23 cellular contexts compared by ENCODE assay signal in genomic region chr6:147081210-147081609, GRCh38.
DNase-seq lines count a peak whose midpoint lies in the region; ATAC-seq and TF ChIP-seq lines count a peak whose summit lies in the region.
"Had no signal": no experiment of that assay in that cellular context is flagged by ENCODE, and none has a peak within 500 bp of the region (broad histone marks: within the 10 kb centered on the region; RNA-seq: fewer than 3 reads in every experiment).

No MANE protein-coding gene starts in this region.

- no peaks in the 10 kb centered on the region for H3K27me3 ChIP-seq in left lung
- H3K27me3 ChIP-seq in upper lobe of right lung, result no peaks in the 10 kb centered on the region
- H3K27me3 ChIP-seq in HAP-1 (ENCODE audit: low read depth), result no peaks in the 10 kb centered on the region
- H3K27me3 ChIP-seq in Karpas-422 (ENCODE audit: low read length), result no peaks in the 10 kb centered on the region

- no peaks in the 10 kb centered on the region for H3K36me3 ChIP-seq in left lung
- no peaks in the 10 kb centered on the region for H3K36me3 ChIP-seq in upper lobe of right lung
- H3K36me3 ChIP-seq in HAP-1 (replicated peaks), result no peaks in the 10 kb centered on the region
- H3K36me3 ChIP-seq in Karpas-422 (ENCODE audit: insufficient read depth, low read length), result no peaks in the 10 kb centered on the region
- H3K36me3 ChIP-seq: WERI-Rb-1 had no signal

- H3K9me3 Mint-ChIP-seq in stimulated activated effector memory CD8-positive, alpha-beta T cell treated with anti-CD3 and anti-CD28 coated beads, Interleukin-12 subunit alpha, Interleukin-12 subunit beta, amount 100 ng/mL, for 72 hours, result no peaks in the 10 kb centered on the region
- H3K9me3 Mint-ChIP-seq: CD8-positive, alpha-beta memory T cell; endodermal cell had no signal

- no peaks in the 10 kb centered on the region for H3K36me3 Mint-ChIP-seq in stimulated activated effector memory CD8-positive, alpha-beta T cell treated with anti-CD3 and anti-CD28 coated beads, Interleukin-12 subunit alpha, Interleukin-12 subunit beta, amount 100 ng/mL, for 72 hours

- H3K4me1 Mint-ChIP-seq in stimulated activated effector memory CD8-positive, alpha-beta T cell treated with anti-CD3 and anti-CD28 coated beads, Interleukin-12 subunit alpha, Interleukin-12 subunit beta, amount 100 ng/mL, for 72 hours, result no peaks in the 10 kb centered on the region
- H3K4me1 Mint-ChIP-seq: B cell; CD8-positive, alpha-beta memory T cell; endodermal cell had no signal

- H3K27ac ChIP-seq in VCaP, result peak overlapping the region; percentile 32
- H3K27ac ChIP-seq in left lung, result no peak overlapping the region
- H3K27ac ChIP-seq in upper lobe of right lung, result no peak overlapping the region
- no peak overlapping the region for H3K27ac ChIP-seq in Karpas-422 (ENCODE audit: low read length)
- H3K27ac ChIP-seq: A549, psoas muscle, WERI-Rb-1 had no signal

- peak; percentile 40 for DNase-seq in SIG-M5 treated with dmso at 0.1 percent for 504 hours (lab: John Stamatoyannopoulos, UW; ENCODE audit: unreplicated experiment)
- no peak for DNase-seq in SIG-M5 (lab: John Stamatoyannopoulos, UW)
- DNase-seq in left lung, result no peak
- no peak for DNase-seq in upper lobe of right lung
- DNase-seq in HAP-1 (ENCODE audit: low spot score in 2 of 2), result no peak
- no peak for DNase-seq in stimulated activated effector memory CD8-positive, alpha-beta T cell treated with anti-CD3 and anti-CD28 coated beads, Interleukin-12 subunit alpha, Interleukin-12 subunit beta, amount 100 ng/mL, for 72 hours (ENCODE audit: low spot score in 2 of 2)
- no peak for DNase-seq in Karpas-422
- DNase-seq: activated naive CD4-positive, alpha-beta T cell treated with anti-CD3 and anti-CD28 coated beads for 36 hours; amniotic stem cell; CD8-positive, alpha-beta memory T cell; cortex of kidney; DND-41; endodermal cell; kidney; NCI-H1436 treated with DMSO at 0.1 percent for 48 hours; psoas muscle; RPMI8226; stimulated activated CD4-positive, alpha-beta T cell treated with anti-CD3 and anti-CD28 coated beads, Interleukin-1b, Interleukin-23, amount 100 ng/mL, for 48 hours; WERI-Rb-1 had no signal

- H3K9ac ChIP-seq in Karpas-422 (ENCODE audit: low read length), result no peak overlapping the region

- H3K4me3 ChIP-seq in left lung, result no peak overlapping the region
- no peak overlapping the region for H3K4me3 ChIP-seq in upper lobe of right lung
- no peak overlapping the region for H3K4me3 ChIP-seq in HAP-1
- no peak overlapping the region for H3K4me3 ChIP-seq in Karpas-422 (ENCODE audit: low read length)
- H3K4me3 ChIP-seq: A549, psoas muscle had no signal

- ATAC-seq in left lung (peak; percentile 62), upper lobe of right lung (peak; percentile 18)
- ATAC-seq in stimulated activated effector memory CD8-positive, alpha-beta T cell treated with anti-CD3 and anti-CD28 coated beads, Interleukin-12 subunit alpha, Interleukin-12 subunit beta, amount 100 ng/mL, for 72 hours, result no peak
- ATAC-seq: A549, psoas muscle, SK-N-SH treated with all-trans-retinoic acid at 6 μM for 48 hours had no signal

- H3K4me2 ChIP-seq in Karpas-422 (ENCODE audit: low read depth, low read length, poor library complexity, severe bottlenecking), result no peak overlapping the region
- H3K4me2 ChIP-seq: A549 had no signal

- in situ Hi-C loops in HAP-1 (cut with MboI; ENCODE audit: low sequenced_read_pairs), result no loop called here

- H3K4me1 ChIP-seq in left lung (peaks cover 0 to 6% of the 10 kb centered on the region in 2 donors), upper lobe of right lung (no peaks in the 10 kb centered on the region), HAP-1 (no peaks in the 10 kb centered on the region), Karpas-422 (ENCODE audit: low read length) (no peaks in the 10 kb centered on the region)
- H3K4me1 ChIP-seq: A549, psoas muscle had no signal

- intact Hi-C loops in left lung (cut with DNase I), result no loop called here
- intact Hi-C loops in upper lobe of right lung (cut with DNase I), result no loop called here

- H3K27ac Mint-ChIP-seq in stimulated activated effector memory CD8-positive, alpha-beta T cell treated with anti-CD3 and anti-CD28 coated beads, Interleukin-12 subunit alpha, Interleukin-12 subunit beta, amount 100 ng/mL, for 72 hours, result no peak overlapping the region
- H3K27ac Mint-ChIP-seq: activated naive CD4-positive, alpha-beta T cell treated with anti-CD3 and anti-CD28 coated beads for 36 hours; B cell; endodermal cell had no signal

- no peak overlapping the region for H2AFZ ChIP-seq in Karpas-422 (ENCODE audit: low read length)

- TF ChIP-seq CTCF in VCaP (conservative IDR thresholded peaks at IDR 0.05) (no peak), left lung (IDR thresholded peaks at IDR 0.05) (no peak), upper lobe of right lung (IDR thresholded peaks at IDR 0.05) (no peak)

- H3K4me3 Mint-ChIP-seq in stimulated activated effector memory CD8-positive, alpha-beta T cell treated with anti-CD3 and anti-CD28 coated beads, Interleukin-12 subunit alpha, Interleukin-12 subunit beta, amount 100 ng/mL, for 72 hours, result no peak overlapping the region
- H3K4me3 Mint-ChIP-seq: activated naive CD4-positive, alpha-beta T cell treated with anti-CD3 and anti-CD28 coated beads for 36 hours; B cell; CD8-positive, alpha-beta memory T cell; endodermal cell had no signal

- H3K9me3 ChIP-seq in left lung, result no peaks in the 10 kb centered on the region
- no peaks in the 10 kb centered on the region for H3K9me3 ChIP-seq in upper lobe of right lung
- H3K9me3 ChIP-seq in HAP-1, result no peaks in the 10 kb centered on the region
- no peaks in the 10 kb centered on the region for H3K9me3 ChIP-seq in Karpas-422 (ENCODE audit: low read length)
- H3K9me3 ChIP-seq: A549, psoas muscle had no signal

- H3K79me2 ChIP-seq in Karpas-422 (ENCODE audit: low read length), result no peaks in the 10 kb centered on the region

- no peaks in the 10 kb centered on the region for H4K20me1 ChIP-seq in Karpas-422 (ENCODE audit: insufficient read depth, low read depth, low read length)

- no peaks in the 10 kb centered on the region for H3K9me2 ChIP-seq in Karpas-422 (replicated peaks; ENCODE audit: insufficient read depth, low read length)
